26 cellular contexts compared by ENCODE assay signal in the genomic region with DNA sequence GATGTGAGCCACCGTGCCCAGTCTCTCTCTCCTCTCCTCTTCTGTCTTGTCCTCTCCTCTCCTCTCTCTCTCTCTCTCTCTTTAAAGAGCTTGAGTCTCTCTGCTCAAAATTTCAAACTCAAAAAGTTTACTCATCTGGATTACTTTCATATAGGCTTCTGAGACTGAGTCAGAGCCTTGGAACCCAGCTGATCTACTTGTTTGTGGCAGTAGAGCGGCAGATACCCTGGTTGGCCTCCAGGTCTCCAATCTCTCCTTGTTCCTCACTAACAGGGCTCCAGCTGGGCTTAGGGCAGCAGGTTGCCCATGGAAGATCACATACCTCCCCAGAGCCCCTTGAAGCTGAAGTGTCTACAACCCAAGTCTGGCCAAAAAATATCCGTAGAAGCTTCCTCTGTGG. TPM values are rescaled to one million over a fixed set of nuclear protein-coding genes. Genes with fewer than 3 reads are reported as not detected.
DNase-seq lines count a peak whose midpoint lies in the region; TF ChIP-seq lines count a peak whose summit lies in the region.
"Had no signal": no experiment of that assay in that cellular context is flagged by ENCODE, and none has a peak within 500 bp of the region (broad histone marks: within the 10 kb centered on the region; RNA-seq: fewer than 3 reads in every experiment).

No MANE protein-coding gene starts in this region.

- H3K27me3 ChIP-seq in osteoblast (ENCODE audit: insufficient read depth, low read length) = no peaks in the 10 kb centered on the region
- H3K27me3 ChIP-seq: heart left ventricle, left lung, neural progenitor cell had no signal

- TF ChIP-seq CTCF in choroid plexus epithelial cell (conservative IDR thresholded peaks at IDR 0.05; ENCODE audit: low read depth, low read length) (no peak), osteoblast (IDR thresholded peaks at IDR 0.05; ENCODE audit: extremely low read depth, low read depth, low read length) (no peak)

- no peak overlapping the region for H3K27ac ChIP-seq in osteoblast (ENCODE audit: low read depth, low read length)
- H3K27ac ChIP-seq: esophagus squamous epithelium, heart left ventricle, left lung, neural progenitor cell, PC-9 had no signal

- H3K4me2 ChIP-seq in osteoblast (ENCODE audit: insufficient read depth, low read length) = no peak overlapping the region
- H3K4me2 ChIP-seq: neural progenitor cell, PC-9, smooth muscle cell had no signal

- DNase-seq in ELR (ENCODE audit: low read depth) (peak; percentile 75), M059J (ENCODE audit: low read depth) (peak; percentile 51), choroid plexus epithelial cell (ENCODE audit: low read depth) (peak; percentile 48), osteoblast (ENCODE audit: insufficient read length, low spot score, missing footprints) (peak; percentile 92), NCI-H526 treated with DMSO at 0.1 percent for 48 hours (lab: John Stamatoyannopoulos, UW) (no peak), ureter (ENCODE audit: low spot score) (no peak), NCI-H446 (lab: John Stamatoyannopoulos, UW) (no peak)
- DNase-seq: activated CD4-positive, alpha-beta memory T cell treated with anti-CD3 and anti-CD28 coated beads for 36 hours; activated gamma-delta T cell; activated T-cell treated with anti-CD3 and anti-CD28 coated beads for 4 hours; Caco-2; central memory CD4-positive, alpha-beta T cell; effector CD4-positive, alpha-beta T cell; esophagus squamous epithelium; heart left ventricle; left lung; MM.1S; NCI-H146; NCI-H774; PC-9; SHP77 treated with DMSO at 0.1 percent for 48 hours; stimulated activated CD4-positive, alpha-beta T cell treated with anti-CD3 and anti-CD28 coated beads, Interleukin-4, amount 100 ng/mL, for 1 hour; T-cell had no signal

- H4K20me1 ChIP-seq in osteoblast (ENCODE audit: insufficient read depth, low read length) = no peaks in the 10 kb centered on the region

- no peaks in the 10 kb centered on the region for H3K79me2 ChIP-seq in osteoblast (ENCODE audit: insufficient read depth, low read length)

- H2AFZ ChIP-seq in osteoblast (ENCODE audit: low read length) = no peak overlapping the region
- H2AFZ ChIP-seq: neural progenitor cell, PC-9 had no signal

- H3K9me3 ChIP-seq in osteoblast (ENCODE audit: low read depth, low read length) = no peaks in the 10 kb centered on the region
- H3K9me3 ChIP-seq: Caco-2, esophagus squamous epithelium, heart left ventricle, left lung had no signal

- H3K4me3 ChIP-seq in choroid plexus epithelial cell (ENCODE audit: low read depth, low read length) (no peak overlapping the region), osteoblast (ENCODE audit: insufficient read depth, low read length) (no peak overlapping the region)
- H3K4me3 ChIP-seq: esophagus squamous epithelium, heart left ventricle, left lung, neural progenitor cell, PC-9, smooth muscle cell had no signal

- no peaks in the 10 kb centered on the region for H3K36me3 ChIP-seq in osteoblast (ENCODE audit: insufficient read depth, low read length)
- H3K36me3 ChIP-seq: esophagus squamous epithelium, heart left ventricle, left lung, neural progenitor cell had no signal

- H3K4me1 ChIP-seq in osteoblast (ENCODE audit: insufficient read depth, low read length) = no peaks in the 10 kb centered on the region
- H3K4me1 ChIP-seq: Caco-2, esophagus squamous epithelium, left lung, neural progenitor cell had no signal

RNA-seq across cellular contexts. Expression of a gene that starts 51.0 kb away (rescaled TPM):
- total RNA-seq in M059J (2014; rRNA removed; shearing (Covaris generic)) = 0.05 TPM in 1 of 2 replicates, not detected in the other
- 0.36 and 0.59 TPM in 2 replicates for total RNA-seq in osteoblast
- 6.3 TPM for total RNA-seq in ureter
- total RNA-seq: Daoy, smooth muscle cell had no signal

Comparison
In these comparisons a context has a peak if more than half of its experiments do, and no peak if none do; other contexts are left out.
1. DNase-seq: peak in ELR (single experiment), M059J (single experiment), choroid plexus epithelial cell (single experiment) and osteoblast (single experiment); none in NCI-H526 treated with DMSO at 0.1 percent for 48 hours (single experiment), ureter (single experiment) and NCI-H446 (0 of 2).